Comparison of ENCODE assay signal across 1 cellular context in genomic region chr7:129728875-129729467, GRCh38.
TF ChIP-seq lines count a peak whose summit lies in the region.

No MANE protein-coding gene starts in this region.

TF ChIP-seq in HEK293, 187 proteins besides CTCF, POLR2A, EP300 and RAD21 (continued from another document):
- no peak for TF ChIP-seq PATZ1 (tag by site-specific recombination; IDR thresholded peaks at IDR 0.05)
- TF ChIP-seq ZBTB1 (tag by site-specific recombination; IDR thresholded peaks at IDR 0.05), result no peak
- TF ChIP-seq ZNF449 (tag by site-specific recombination; IDR thresholded peaks at IDR 0.05), result no peak
- no peak for TF ChIP-seq ZBTB20 (tag by site-specific recombination; IDR thresholded peaks at IDR 0.05)
